Comparison of ENCODE assay signal across 13 cellular contexts in genomic region chr19:40874874-40875273, GRCh38. TPM values are rescaled to one million over a fixed set of nuclear protein-coding genes. Genes with fewer than 3 reads are reported as not detected.
DNase-seq lines count a peak whose midpoint lies in the region; ATAC-seq and TF ChIP-seq lines count a peak whose summit lies in the region.
"Not testable (repeated sequence)": the region's sequence is repeated elsewhere in the genome, so short reads cannot be mapped to it uniquely, and the experiment has no call there.
"Had no signal": no experiment of that assay in that cellular context is flagged by ENCODE, and none has a peak within 500 bp of the region (broad histone marks: within the 10 kb centered on the region; RNA-seq: fewer than 3 reads in every experiment).

No MANE protein-coding gene starts in this region.

- POLR2A ChIA-PET in activated CD4-positive, alpha-beta T cell treated with anti-CD3 and anti-CD28 coated beads for 36 hours (lab: Charles Lee), result not testable (repeated sequence)
- POLR2A ChIA-PET in activated naive CD8-positive, alpha-beta T cell treated with anti-CD3 and anti-CD28 coated beads, Interleukin-2, amount 10 ng/mL, durations not matched to agents 7 days and 5 days (lab: Charles Lee), result interaction anchor here (1.2 kb wide), 1 partner anchor 32 kb away, joined by 6 read pairs; no protein-coding TSS in a partner anchor

- not testable (repeated sequence) for H3K9me3 Mint-ChIP-seq in CD14-positive monocyte; activated CD4-positive, alpha-beta T cell treated with anti-CD3 and anti-CD28 coated beads for 36 hours (ENCODE audit: low read depth); activated T-cell treated with anti-CD3 and anti-CD28 coated beads, Interleukin-2, amount 50 U/mL, for 4 hours; activated naive CD8-positive, alpha-beta T cell treated with anti-CD3 and anti-CD28 coated beads, Interleukin-2, amount 10 ng/mL, durations not matched to agents 7 days and 5 days; natural killer cell; stimulated activated naive CD8-positive, alpha-beta T cell treated with anti-CD3 and anti-CD28 coated beads, Interleukin-15, amount 100 ng/mL, for 72 hours

- H3K4me1 Mint-ChIP-seq in CD14-positive monocyte, result peaks cover 19% of the 10 kb centered on the region
- not testable (repeated sequence) for H3K4me1 Mint-ChIP-seq in activated CD4-positive, alpha-beta T cell treated with anti-CD3 and anti-CD28 coated beads for 36 hours
- peaks cover 12% of the 10 kb centered on the region for H3K4me1 Mint-ChIP-seq in activated T-cell treated with anti-CD3 and anti-CD28 coated beads, Interleukin-2, amount 50 U/mL, for 4 hours (ENCODE audit: low read depth)
- H3K4me1 Mint-ChIP-seq in activated naive CD8-positive, alpha-beta T cell treated with anti-CD3 and anti-CD28 coated beads, Interleukin-2, amount 10 ng/mL, durations not matched to agents 7 days and 5 days, result peaks cover 20% of the 10 kb centered on the region
- H3K4me1 Mint-ChIP-seq in natural killer cell, result peaks cover 8 to 17% of the 10 kb centered on the region in 2 donors
- H3K4me1 Mint-ChIP-seq in stimulated activated naive CD8-positive, alpha-beta T cell treated with anti-CD3 and anti-CD28 coated beads, Interleukin-15, amount 100 ng/mL, for 72 hours, result peaks cover 27% of the 10 kb centered on the region

- DNase-seq in CD14-positive monocyte (ENCODE audit: low spot score); HL-60 (ENCODE audit: low read depth in 1 of 2, low spot score in 1 of 2); activated CD4-positive, alpha-beta T cell treated with anti-CD3 and anti-CD28 coated beads for 36 hours; activated T-cell treated with anti-CD3 and anti-CD28 coated beads, Interleukin-2, amount 50 U/mL, for 4 hours; activated naive CD8-positive, alpha-beta T cell treated with anti-CD3 and anti-CD28 coated beads, Interleukin-2, amount 10 ng/mL, durations not matched to agents 7 days and 5 days; left ventricle myocardium superior; natural killer cell; stimulated activated naive CD8-positive, alpha-beta T cell treated with anti-CD3 and anti-CD28 coated beads, Interleukin-15, amount 100 ng/mL, for 72 hours: not testable (repeated sequence)

- CTCF ChIA-PET in activated CD4-positive, alpha-beta T cell treated with anti-CD3 and anti-CD28 coated beads for 36 hours (lab: Charles Lee), result interaction anchor here (1.0 kb wide), 1 partner anchor 269 kb away, joined by 3 read pairs; no protein-coding TSS in a partner anchor

- H3K27ac Mint-ChIP-seq in CD14-positive monocyte (peak overlapping the region in 5 of 7 donors; percentile 43 to 78 (median 54)), natural killer cell (peak overlapping the region; percentile 25 to 83)
- peak overlapping the region; percentile 72 for H3K27ac Mint-ChIP-seq in activated CD4-positive, alpha-beta T cell treated with anti-CD3 and anti-CD28 coated beads for 36 hours
- peak overlapping the region; percentile 66 for H3K27ac Mint-ChIP-seq in activated naive CD8-positive, alpha-beta T cell treated with anti-CD3 and anti-CD28 coated beads, Interleukin-2, amount 10 ng/mL, durations not matched to agents 7 days and 5 days
- H3K27ac Mint-ChIP-seq in stimulated activated naive CD8-positive, alpha-beta T cell treated with anti-CD3 and anti-CD28 coated beads, Interleukin-15, amount 100 ng/mL, for 72 hours, result not testable (repeated sequence)

- H3K27ac ChIP-seq in HL-60 (replicated peaks), result peak overlapping the region; percentile 39

- peaks cover 17 to 24% (median 20%) of the 10 kb centered on the region in 3 donors for H3K27me3 Mint-ChIP-seq in CD14-positive monocyte (ENCODE audit: low read depth in 3 of 3)
- peaks cover 29% of the 10 kb centered on the region for H3K27me3 Mint-ChIP-seq in activated CD4-positive, alpha-beta T cell treated with anti-CD3 and anti-CD28 coated beads for 36 hours
- peaks cover 37% of the 10 kb centered on the region for H3K27me3 Mint-ChIP-seq in activated T-cell treated with anti-CD3 and anti-CD28 coated beads, Interleukin-2, amount 50 U/mL, for 4 hours (ENCODE audit: low read depth)
- H3K27me3 Mint-ChIP-seq in activated naive CD8-positive, alpha-beta T cell treated with anti-CD3 and anti-CD28 coated beads, Interleukin-2, amount 10 ng/mL, durations not matched to agents 7 days and 5 days, result peaks cover 48% of the 10 kb centered on the region
- H3K27me3 Mint-ChIP-seq in natural killer cell (ENCODE audit: low read depth in 2 of 2), result peaks cover 35 to 54% of the 10 kb centered on the region in 2 donors
- peaks cover 46% of the 10 kb centered on the region for H3K27me3 Mint-ChIP-seq in stimulated activated naive CD8-positive, alpha-beta T cell treated with anti-CD3 and anti-CD28 coated beads, Interleukin-15, amount 100 ng/mL, for 72 hours

- H3K4me3 ChIP-seq in HL-60 (replicated peaks; ENCODE audit: insufficient read depth, low read length), result peak overlapping the region; percentile 15

- H3K4me3 Mint-ChIP-seq in CD14-positive monocyte (peak overlapping the region; percentile 72 to 89), natural killer cell (peak overlapping the region; percentile 81)
- peak overlapping the region; percentile 55 for H3K4me3 Mint-ChIP-seq in activated CD4-positive, alpha-beta T cell treated with anti-CD3 and anti-CD28 coated beads for 36 hours
- H3K4me3 Mint-ChIP-seq in activated T-cell treated with anti-CD3 and anti-CD28 coated beads, Interleukin-2, amount 50 U/mL, for 4 hours, result peak overlapping the region; percentile 73
- peak overlapping the region; percentile 67 for H3K4me3 Mint-ChIP-seq in activated naive CD8-positive, alpha-beta T cell treated with anti-CD3 and anti-CD28 coated beads, Interleukin-2, amount 10 ng/mL, durations not matched to agents 7 days and 5 days
- H3K4me3 Mint-ChIP-seq in stimulated activated naive CD8-positive, alpha-beta T cell treated with anti-CD3 and anti-CD28 coated beads, Interleukin-15, amount 100 ng/mL, for 72 hours, result peak overlapping the region; percentile 67 to 73

- not testable (repeated sequence) for H3K36me3 Mint-ChIP-seq in CD14-positive monocyte; activated CD4-positive, alpha-beta T cell treated with anti-CD3 and anti-CD28 coated beads for 36 hours (ENCODE audit: low read depth); activated T-cell treated with anti-CD3 and anti-CD28 coated beads, Interleukin-2, amount 50 U/mL, for 4 hours (ENCODE audit: insufficient read depth); natural killer cell
- peaks cover 18% of the 10 kb centered on the region for H3K36me3 Mint-ChIP-seq in activated naive CD8-positive, alpha-beta T cell treated with anti-CD3 and anti-CD28 coated beads, Interleukin-2, amount 10 ng/mL, durations not matched to agents 7 days and 5 days

- intact Hi-C loops in CD14-positive monocyte (cut with micrococcal nuclease); left ventricle myocardium superior (cut with micrococcal nuclease); natural killer cell (cut with micrococcal nuclease): not testable (repeated sequence)
- intact Hi-C loops in activated CD4-positive, alpha-beta T cell treated with anti-CD3 and anti-CD28 coated beads for 36 hours (cut with DNase I, micrococcal nuclease), result loop anchor here (1.0 to 5.0 kb wide), 3 partner anchors 32 to 185 kb away; partner anchors contain the start of gene NUMBL (in 1 of the 2)

- not testable (repeated sequence) for TF ChIP-seq CTCF in CD14-positive monocyte (IDR thresholded peaks at IDR 0.05); HL-60 (IDR thresholded peaks at IDR 0.05; ENCODE audit: insufficient read depth, low read length); natural killer cell (IDR thresholded peaks at IDR 0.05)

- H3K27me3 ChIP-seq in HL-60 (ENCODE audit: insufficient read depth, poor library complexity, severe bottlenecking), result not testable (repeated sequence)

- not testable (repeated sequence) for ATAC-seq in activated CD4-positive, alpha-beta T cell treated with anti-CD3 and anti-CD28 coated beads for 36 hours; activated T-cell treated with anti-CD3 and anti-CD28 coated beads, Interleukin-2, amount 50 U/mL, for 4 hours; activated naive CD8-positive, alpha-beta T cell treated with anti-CD3 and anti-CD28 coated beads, Interleukin-2, amount 10 ng/mL, durations not matched to agents 7 days and 5 days (ENCODE audit: low read depth)
- ATAC-seq in left ventricle myocardium superior (peak; percentile 45), natural killer cell (peak; percentile 26 to 44 (median 26))
- peak; percentile 3 for ATAC-seq in stimulated activated naive CD8-positive, alpha-beta T cell treated with anti-CD3 and anti-CD28 coated beads, Interleukin-15, amount 100 ng/mL, for 72 hours

RNA-seq across cellular contexts. Expression of gene CYP2A7, which starts 7.2 kb away (rescaled TPM):
- polyA plus RNA-seq in CD14-positive monocyte, result not detected
- not detected for total RNA-seq in activated CD4-positive, alpha-beta T cell treated with anti-CD3 and anti-CD28 coated beads for 36 hours
- not detected for total RNA-seq in activated T-cell treated with anti-CD3 and anti-CD28 coated beads, Interleukin-2, amount 50 U/mL, for 4 hours
- not detected for total RNA-seq in activated naive CD8-positive, alpha-beta T cell treated with anti-CD3 and anti-CD28 coated beads, Interleukin-2, amount 10 ng/mL, durations not matched to agents 7 days and 5 days
- total RNA-seq in left ventricle myocardium superior (not detected), natural killer cell (not detected)
- total RNA-seq: A673, GM12878, H9, HepG2, MCF 10A had no signal
- polyA plus RNA-seq: GM12878, HepG2 had no signal

RNA-seq across cellular contexts. Expression of gene CYP2A6, which starts 24.6 kb away (rescaled TPM):
- polyA plus RNA-seq in CD14-positive monocyte, result not detected
- total RNA-seq in activated CD4-positive, alpha-beta T cell treated with anti-CD3 and anti-CD28 coated beads for 36 hours, result not detected
- under 1 TPM; 0.38 to 0.50 (median 0.38) TPM for total RNA-seq in activated T-cell treated with anti-CD3 and anti-CD28 coated beads, Interleukin-2, amount 50 U/mL, for 4 hours
- under 1 TPM; 0.28 to 0.55 TPM for total RNA-seq in activated naive CD8-positive, alpha-beta T cell treated with anti-CD3 and anti-CD28 coated beads, Interleukin-2, amount 10 ng/mL, durations not matched to agents 7 days and 5 days
- total RNA-seq in left ventricle myocardium superior (not detected), natural killer cell (not detected)
- total RNA-seq: A673, HepG2, MCF 10A had no signal
- polyA plus RNA-seq: GM12878, HepG2 had no signal
